9 cellular contexts compared by ENCODE assay signal in genomic region chrX:74492720-74493201, GRCh38.
A peak's percentile ranks its signal among the peaks of the same experiment; 100 is the strongest.
DNase-seq lines count a peak whose midpoint lies in the region; ATAC-seq and TF ChIP-seq lines count a peak whose summit lies in the region.
"Had no signal": no experiment of that assay in that cellular context is flagged by ENCODE, and none has a peak within 500 bp of the region (broad histone marks: within the 10 kb centered on the region; RNA-seq: fewer than 3 reads in every experiment).

No MANE protein-coding gene starts in this region.

- CTCF ChIA-PET in mammary epithelial cell (lab: Charles Lee; ENCODE audit: low non-redundant PET): no interaction called here

- no peak overlapping the region for H2AFZ ChIP-seq in neural cell (ENCODE audit: low read depth, low read length)
- H2AFZ ChIP-seq in mammary epithelial cell (ENCODE audit: low read depth, low read length): no peak overlapping the region

- no peaks in the 10 kb centered on the region for H3K36me3 ChIP-seq in neural cell (ENCODE audit: insufficient read depth, low read length)
- H3K36me3 ChIP-seq in mammary epithelial cell (ENCODE audit: insufficient read depth, low read length): no peaks in the 10 kb centered on the region

- H3K27ac ChIP-seq in neural cell (ENCODE audit: low read length) (peak overlapping the region; percentile 89), mammary epithelial cell (ENCODE audit: insufficient read depth, low read depth, low read length) (no peak overlapping the region)

- WGBS in mammary epithelial cell (ENCODE audit: low coverage, missing lambda C conversion rate): 67% methylated on average over 3 of the region's 3 CpGs

- no peaks in the 10 kb centered on the region for H3F3A ChIP-seq in neural cell (ENCODE audit: insufficient read depth, low read length, poor library complexity, severe bottlenecking)

- H3K9me3 ChIP-seq in neural cell (ENCODE audit: low read length) (no peaks in the 10 kb centered on the region), mammary epithelial cell (replicated peaks; ENCODE audit: insufficient read depth, low read length) (no peaks in the 10 kb centered on the region)

- TF ChIP-seq EP300 in neural cell (conservative IDR thresholded peaks at IDR 0.05; ENCODE audit: poor library complexity, severe bottlenecking): peak; percentile 46

- H3K27me3 ChIP-seq in neural cell (ENCODE audit: insufficient read depth, low read depth, low read length): no peaks in the 10 kb centered on the region
- no peaks in the 10 kb centered on the region for H3K27me3 ChIP-seq in mammary epithelial cell (ENCODE audit: insufficient read depth, low read length)

- H3K9ac ChIP-seq in neural cell (ENCODE audit: low read length) (peak overlapping the region; percentile 65), mammary epithelial cell (ENCODE audit: insufficient read depth, low read length) (no peak overlapping the region)

- dilution Hi-C loops in mammary epithelial cell (cut with HindIII; ENCODE audit: low sequenced_read_pairs): no loop called here

- TF ChIP-seq CTCF in GM12875 (IDR thresholded peaks at IDR 0.05; ENCODE audit: borderline replicate concordance, insufficient read depth, low read depth, low read length): peak; percentile 47; the same call in 1 of the 2 replicates
- TF ChIP-seq CTCF in neural cell (IDR thresholded peaks at IDR 0.05; ENCODE audit: poor library complexity, severe bottlenecking): peak; percentile 69
- TF ChIP-seq CTCF in mammary epithelial cell (conservative IDR thresholded peaks at IDR 0.05 in 1 of 2, IDR thresholded peaks at IDR 0.05 in 1 of 2; ENCODE audit: extremely low read depth in 1 of 2, insufficient read depth in 1 of 2, low read depth in 1 of 2, low read length in 2 of 2): no peak

- no TSS peak for BruUV-seq in mammary epithelial cell (replicated peaks; lab: Mats Ljungman, UMichigan)

- no peaks in the 10 kb centered on the region for H3K9me2 ChIP-seq in neural cell (ENCODE audit: insufficient read depth, low read length)

- intact Hi-C loops in mammary epithelial cell (cut with micrococcal nuclease): no loop called here

- peak; percentile 37 for TF ChIP-seq RAD21 in neural cell (conservative IDR thresholded peaks at IDR 0.05)

- no peaks in the 10 kb centered on the region for H4K20me1 ChIP-seq in neural cell (ENCODE audit: insufficient read depth)
- no peaks in the 10 kb centered on the region for H4K20me1 ChIP-seq in mammary epithelial cell (ENCODE audit: insufficient read depth, low read length)

- H3K79me2 ChIP-seq in neural cell (replicated peaks; ENCODE audit: insufficient read depth, low read length) (no peaks in the 10 kb centered on the region), mammary epithelial cell (ENCODE audit: insufficient read depth, low read length) (no peaks in the 10 kb centered on the region)

- no peak for ATAC-seq in GM18873 (IDR thresholded peaks at IDR 0.05; ENCODE audit: low FRiP score, unreplicated experiment)

- H3K4me1 ChIP-seq in mammary epithelial cell (ENCODE audit: insufficient read depth, low read length): no peaks in the 10 kb centered on the region

- in situ Hi-C loops in mammary epithelial cell (cut with MboI; ENCODE audit: low sequenced_read_pairs in 2 of 2): no loop called here

- DNase-seq in NCI-H1092 (lab: John Stamatoyannopoulos, UW) (peak; percentile 14), activated T-cell treated with anti-CD3 and anti-CD28 coated beads for 4 hours (peak; percentile 1), cerebellum (ENCODE audit: low spot score) (no peak), mammary epithelial cell (no peak), kidney tubule cell (ENCODE audit: low spot score) (no peak)
- DNase-seq: aorta had no signal

- H3K4me2 ChIP-seq in neural cell (ENCODE audit: low read length) (no peak overlapping the region), mammary epithelial cell (ENCODE audit: insufficient read depth, low read depth, low read length) (no peak overlapping the region)

- H3K4me3 ChIP-seq in GM12875 (ENCODE audit: low read depth, low read length) (no peak overlapping the region), neural cell (ENCODE audit: low read length) (peak overlapping the region; percentile 53), mammary epithelial cell (replicated peaks in 1 of 3; ENCODE audit: insufficient read depth in 1 of 3, low read depth in 2 of 3, low read length in 3 of 3) (no peak overlapping the region)

TF ChIP-seq in neural cell, 6 proteins besides CTCF, POLR2A, EP300 and RAD21:
- TF ChIP-seq, protein P1, sequence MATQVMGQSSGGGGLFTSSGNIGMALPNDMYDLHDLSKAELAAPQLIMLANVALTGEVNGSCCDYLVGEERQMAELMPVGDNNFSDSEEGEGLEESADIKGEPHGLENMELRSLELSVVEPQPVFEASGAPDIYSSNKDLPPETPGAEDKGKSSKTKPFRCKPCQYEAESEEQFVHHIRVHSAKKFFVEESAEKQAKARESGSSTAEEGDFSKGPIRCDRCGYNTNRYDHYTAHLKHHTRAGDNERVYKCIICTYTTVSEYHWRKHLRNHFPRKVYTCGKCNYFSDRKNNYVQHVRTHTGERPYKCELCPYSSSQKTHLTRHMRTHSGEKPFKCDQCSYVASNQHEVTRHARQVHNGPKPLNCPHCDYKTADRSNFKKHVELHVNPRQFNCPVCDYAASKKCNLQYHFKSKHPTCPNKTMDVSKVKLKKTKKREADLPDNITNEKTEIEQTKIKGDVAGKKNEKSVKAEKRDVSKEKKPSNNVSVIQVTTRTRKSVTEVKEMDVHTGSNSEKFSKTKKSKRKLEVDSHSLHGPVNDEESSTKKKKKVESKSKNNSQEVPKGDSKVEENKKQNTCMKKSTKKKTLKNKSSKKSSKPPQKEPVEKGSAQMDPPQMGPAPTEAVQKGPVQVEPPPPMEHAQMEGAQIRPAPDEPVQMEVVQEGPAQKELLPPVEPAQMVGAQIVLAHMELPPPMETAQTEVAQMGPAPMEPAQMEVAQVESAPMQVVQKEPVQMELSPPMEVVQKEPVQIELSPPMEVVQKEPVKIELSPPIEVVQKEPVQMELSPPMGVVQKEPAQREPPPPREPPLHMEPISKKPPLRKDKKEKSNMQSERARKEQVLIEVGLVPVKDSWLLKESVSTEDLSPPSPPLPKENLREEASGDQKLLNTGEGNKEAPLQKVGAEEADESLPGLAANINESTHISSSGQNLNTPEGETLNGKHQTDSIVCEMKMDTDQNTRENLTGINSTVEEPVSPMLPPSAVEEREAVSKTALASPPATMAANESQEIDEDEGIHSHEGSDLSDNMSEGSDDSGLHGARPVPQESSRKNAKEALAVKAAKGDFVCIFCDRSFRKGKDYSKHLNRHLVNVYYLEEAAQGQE (IDR thresholded peaks at IDR 0.05; ENCODE audit: borderline replicate concordance): peak; percentile 29
- no peak for TF ChIP-seq EZH2 (IDR thresholded peaks at IDR 0.05; ENCODE audit: borderline replicate concordance, insufficient read depth, low read length, poor library complexity, severe bottlenecking)
- peak; percentile 57 for TF ChIP-seq SMC3 (conservative IDR thresholded peaks at IDR 0.05; ENCODE audit: poor library complexity)
- TF ChIP-seq POLR2AphosphoS5 (IDR thresholded peaks at IDR 0.05): peak; percentile 8
- TF ChIP-seq TAF1 (IDR thresholded peaks at IDR 0.05; ENCODE audit: low read depth): no peak
- TF ChIP-seq MXI1 (conservative IDR thresholded peaks at IDR 0.05; ENCODE audit: poor library complexity, severe bottlenecking): peak; percentile 49

Comparison
In these comparisons a context has a peak if more than half of its experiments do, and no peak if none do; other contexts are left out.
1. CTCF ChIP-seq: peak in GM12875 (single experiment) and neural cell (single experiment); none in mammary epithelial cell (0 of 2).
2. DNase-seq: peak in NCI-H1092 (single experiment) and activated T-cell treated with anti-CD3 and anti-CD28 coated beads for 4 hours (single experiment); none in cerebellum (single experiment), mammary epithelial cell (single experiment) and kidney tubule cell (single experiment).